Comparison of ENCODE assay signal across 11 cellular contexts in the genomic region with DNA sequence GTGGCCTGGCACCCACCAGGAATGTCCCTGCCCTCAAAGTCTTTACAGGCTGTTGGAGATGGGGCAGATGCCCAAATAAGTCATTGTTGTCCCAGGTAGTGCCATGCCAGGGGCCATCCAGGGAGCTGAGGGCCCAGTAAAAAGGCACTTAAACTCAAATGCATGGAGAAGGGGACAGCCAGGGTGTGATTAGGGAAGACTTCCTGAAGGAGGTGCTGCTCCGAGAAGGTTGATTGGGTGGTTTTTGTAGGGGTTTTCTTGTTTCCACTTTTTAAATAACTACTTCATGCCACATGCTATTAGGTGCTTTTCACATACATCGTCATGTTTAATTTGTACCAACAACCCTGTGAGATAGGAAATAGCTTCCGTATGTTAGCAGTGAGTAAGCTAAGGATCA.
DNase-seq lines count a peak whose midpoint lies in the region; ATAC-seq and TF ChIP-seq lines count a peak whose summit lies in the region.
"Had no signal": no experiment of that assay in that cellular context is flagged by ENCODE, and none has a peak within 500 bp of the region (broad histone marks: within the 10 kb centered on the region; RNA-seq: fewer than 3 reads in every experiment).

No MANE protein-coding gene starts in this region.

- H3K36me3 ChIP-seq in Karpas-422 (ENCODE audit: insufficient read depth, low read length) (no peaks in the 10 kb centered on the region), osteoblast (ENCODE audit: insufficient read depth, low read length) (no peaks in the 10 kb centered on the region)

- H4K20me1 ChIP-seq in Karpas-422 (ENCODE audit: insufficient read depth, low read depth, low read length) (no peaks in the 10 kb centered on the region), osteoblast (ENCODE audit: insufficient read depth, low read length) (peaks cover 41% of the 10 kb centered on the region)

- H3K27ac ChIP-seq in Karpas-422 (ENCODE audit: low read length) (peak overlapping the region; percentile 99), osteoblast (ENCODE audit: low read depth, low read length) (no peak overlapping the region)
- H3K27ac ChIP-seq: 22Rv1 had no signal

- peaks cover 76% of the 10 kb centered on the region for H3K4me1 ChIP-seq in Karpas-422 (ENCODE audit: low read length)
- peaks cover 14% of the 10 kb centered on the region for H3K4me1 ChIP-seq in osteoblast (ENCODE audit: insufficient read depth, low read length)

- peak overlapping the region; percentile 85 for H3K4me2 ChIP-seq in Karpas-422 (ENCODE audit: low read depth, low read length, poor library complexity, severe bottlenecking)
- H3K4me2 ChIP-seq in osteoblast (ENCODE audit: insufficient read depth, low read length): no peak overlapping the region

- H3K27ac Mint-ChIP-seq in chondrocyte (ENCODE audit: unreplicated experiment): no peak overlapping the region
- H3K27ac Mint-ChIP-seq in stimulated activated effector memory CD8-positive, alpha-beta T cell treated with anti-CD3 and anti-CD28 coated beads, Interleukin-12 subunit alpha, Interleukin-12 subunit beta, amount 100 ng/mL, for 72 hours: no peak overlapping the region

- no peaks in the 10 kb centered on the region for H3K36me3 Mint-ChIP-seq in chondrocyte (ENCODE audit: low read depth)
- peaks cover 5% of the 10 kb centered on the region for H3K36me3 Mint-ChIP-seq in stimulated activated effector memory CD8-positive, alpha-beta T cell treated with anti-CD3 and anti-CD28 coated beads, Interleukin-12 subunit alpha, Interleukin-12 subunit beta, amount 100 ng/mL, for 72 hours

- H3K9me3 ChIP-seq in Karpas-422 (ENCODE audit: low read length) (no peaks in the 10 kb centered on the region), osteoblast (ENCODE audit: low read depth, low read length) (no peaks in the 10 kb centered on the region)

- DNase-seq in DMS 273 (lab: John Stamatoyannopoulos, UW; ENCODE audit: unreplicated experiment): peak; percentile 20
- no peak for DNase-seq in DMS 273 treated with DMSO at 0.1 percent for 48 hours (lab: John Stamatoyannopoulos, UW)
- peak; percentile 78 for DNase-seq in Karpas-422
- no peak for DNase-seq in chondrocyte (ENCODE audit: low spot score)
- DNase-seq in osteoblast (ENCODE audit: insufficient read length, low spot score, missing footprints): no peak
- DNase-seq in mesenteric fat pad (ENCODE audit: low spot score): no peak
- no peak for DNase-seq in stimulated activated effector memory CD8-positive, alpha-beta T cell treated with anti-CD3 and anti-CD28 coated beads, Interleukin-12 subunit alpha, Interleukin-12 subunit beta, amount 100 ng/mL, for 72 hours (ENCODE audit: low spot score in 2 of 2)
- no peak for DNase-seq in hepatic stellate cell (ENCODE audit: low spot score)
- DNase-seq: GOT3, NCI-H2029 had no signal

- H3K4me1 Mint-ChIP-seq in chondrocyte (ENCODE audit: low read depth): peaks cover 47% of the 10 kb centered on the region
- H3K4me1 Mint-ChIP-seq in stimulated activated effector memory CD8-positive, alpha-beta T cell treated with anti-CD3 and anti-CD28 coated beads, Interleukin-12 subunit alpha, Interleukin-12 subunit beta, amount 100 ng/mL, for 72 hours: peaks cover 61% of the 10 kb centered on the region

- H3K9me3 Mint-ChIP-seq in chondrocyte (ENCODE audit: low read depth): no peaks in the 10 kb centered on the region
- H3K9me3 Mint-ChIP-seq in stimulated activated effector memory CD8-positive, alpha-beta T cell treated with anti-CD3 and anti-CD28 coated beads, Interleukin-12 subunit alpha, Interleukin-12 subunit beta, amount 100 ng/mL, for 72 hours: no peaks in the 10 kb centered on the region

- TF ChIP-seq CTCF in chondrocyte (IDR thresholded peaks at IDR 0.05) (peak; percentile 43), osteoblast (IDR thresholded peaks at IDR 0.05; ENCODE audit: extremely low read depth, low read depth, low read length) (peak; percentile 19)

- no peak overlapping the region for H2AFZ ChIP-seq in Karpas-422 (ENCODE audit: low read length)
- no peak overlapping the region for H2AFZ ChIP-seq in osteoblast (ENCODE audit: low read length)

- ATAC-seq in stimulated activated effector memory CD8-positive, alpha-beta T cell treated with anti-CD3 and anti-CD28 coated beads, Interleukin-12 subunit alpha, Interleukin-12 subunit beta, amount 100 ng/mL, for 72 hours: no peak

- H3K4me3 Mint-ChIP-seq in chondrocyte (ENCODE audit: unreplicated experiment): no peak overlapping the region
- no peak overlapping the region for H3K4me3 Mint-ChIP-seq in stimulated activated effector memory CD8-positive, alpha-beta T cell treated with anti-CD3 and anti-CD28 coated beads, Interleukin-12 subunit alpha, Interleukin-12 subunit beta, amount 100 ng/mL, for 72 hours

- H3K4me3 ChIP-seq in Karpas-422 (ENCODE audit: low read length): peak overlapping the region; percentile 70
- no peak overlapping the region for H3K4me3 ChIP-seq in osteoblast (ENCODE audit: insufficient read depth, low read length)

- H3K79me2 ChIP-seq in Karpas-422 (ENCODE audit: low read length) (peaks cover 43% of the 10 kb centered on the region), osteoblast (ENCODE audit: insufficient read depth, low read length) (peaks cover 83% of the 10 kb centered on the region)

- no peaks in the 10 kb centered on the region for H3K9me2 ChIP-seq in Karpas-422 (replicated peaks; ENCODE audit: insufficient read depth, low read length)

- peak overlapping the region; percentile 81 for H3K9ac ChIP-seq in Karpas-422 (ENCODE audit: low read length)

- H3K27me3 ChIP-seq in Karpas-422 (ENCODE audit: low read length) (no peaks in the 10 kb centered on the region), osteoblast (ENCODE audit: insufficient read depth, low read length) (no peaks in the 10 kb centered on the region)

- no peaks in the 10 kb centered on the region for H3K27me3 Mint-ChIP-seq in chondrocyte (ENCODE audit: low read depth)

Comparison
In these comparisons a context has a peak if more than half of its experiments do, and no peak if none do; other contexts are left out.
1. DNase-seq: peak in DMS 273 (single experiment) and Karpas-422 (single experiment); none in DMS 273 treated with DMSO at 0.1 percent for 48 hours (single experiment), chondrocyte (single experiment), osteoblast (single experiment), mesenteric fat pad (single experiment), stimulated activated effector memory CD8-positive, alpha-beta T cell treated with anti-CD3 and anti-CD28 coated beads, Interleukin-12 subunit alpha, Interleukin-12 subunit beta, amount 100 ng/mL, for 72 hours (0 of 2) and hepatic stellate cell (single experiment).